9 cellular contexts compared by ENCODE assay signal in genomic region chr11:33808228-33808828, GRCh38. TPM values are rescaled to one million over a fixed set of nuclear protein-coding genes. Genes with fewer than 3 reads are reported as not detected.
DNase-seq lines count a peak whose midpoint lies in the region; ATAC-seq, FAIRE-seq and TF ChIP-seq lines count a peak whose summit lies in the region.
"Had no signal": no experiment of that assay in that cellular context is flagged by ENCODE, and none has a peak within 500 bp of the region (broad histone marks: within the 10 kb centered on the region; RNA-seq: fewer than 3 reads in every experiment).

No MANE protein-coding gene starts in this region.

- no peak overlapping the region for H3K4me3 ChIP-seq in bronchial epithelial cell (ENCODE audit: low read depth, low read length)
- H3K4me3 ChIP-seq in keratinocyte (ENCODE audit: control insufficient read depth in 2 of 3, extremely low read depth in 1 of 3, insufficient read depth in 2 of 3, low read depth in 1 of 3, low read length in 3 of 3): no peak overlapping the region

- H3K27me3 ChIP-seq in bronchial epithelial cell (ENCODE audit: control insufficient read depth, insufficient read depth, low read length) (no peaks in the 10 kb centered on the region), keratinocyte (ENCODE audit: control insufficient read depth, extremely low read depth, insufficient read depth, low read length) (no peaks in the 10 kb centered on the region)

- ATAC-seq in HG02973 (IDR thresholded peaks at IDR 0.05; ENCODE audit: unreplicated experiment): peak; percentile 74
- ATAC-seq in WTC11: peak; percentile 99
- ATAC-seq in HG03457 (IDR thresholded peaks at IDR 0.05; ENCODE audit: unreplicated experiment): no peak

- peak; percentile 92 for TF ChIP-seq CTCF in WTC11 (IDR thresholded peaks at IDR 0.05)
- peak; percentile 89 for TF ChIP-seq CTCF in bronchial epithelial cell (IDR thresholded peaks at IDR 0.05; ENCODE audit: insufficient read depth, low read length, severe bottlenecking)
- peak; percentile 85 to 94 (median 94) for TF ChIP-seq CTCF in keratinocyte (optimal IDR thresholded peaks at IDR 0.05 in 1 of 3, IDR thresholded peaks at IDR 0.05 in 1 of 3, conservative IDR thresholded peaks at IDR 0.05 in 1 of 3; ENCODE audit: extremely low read depth in 1 of 3, insufficient read depth in 2 of 3, low read length in 3 of 3)

- no peaks in the 10 kb centered on the region for H3K36me3 Mint-ChIP-seq in WTC11

- DNase-seq in GM03348 (ENCODE audit: low spot score) (peak; percentile 85), NCI-H2227 treated with DMSO at 0.1 percent for 48 hours (lab: John Stamatoyannopoulos, UW) (peak; percentile 81), WTC11 (ENCODE audit: low spot score) (peak; percentile 96), bronchial epithelial cell (ENCODE audit: low read depth) (peak; percentile 71), keratinocyte (ENCODE audit: low read depth, low spot score) (peak; percentile 55)
- peak; percentile 82 to 93 (median 86) for DNase-seq in stimulated activated CD4-positive, alpha-beta T cell treated with anti-CD3 and anti-CD28 coated beads, Interleukin-1b, Interleukin-23, amount 100 ng/mL, for 24 hours (ENCODE audit: low read depth in 4 of 4, low spot score in 1 of 4)

- POLR2A ChIA-PET in WTC11 (lab: Charles Lee): interaction anchor here (0.5 to 1.0 kb wide), 2 partner anchors 10 to 12 kb away, joined by 3 read pairs; no protein-coding TSS in a partner anchor

- H3K4me2 ChIP-seq in keratinocyte (ENCODE audit: control insufficient read depth, extremely low read depth, insufficient read depth, low read depth, low read length): no peak overlapping the region

- H3K36me3 ChIP-seq in bronchial epithelial cell (ENCODE audit: control insufficient read depth, insufficient read depth, low read length): no peaks in the 10 kb centered on the region
- no peaks in the 10 kb centered on the region for H3K36me3 ChIP-seq in keratinocyte (ENCODE audit: control insufficient read depth in 2 of 2, extremely low read depth in 1 of 2, insufficient read depth in 2 of 2, low read length in 2 of 2)

- peaks cover 4% of the 10 kb centered on the region; the same call in 1 of the 2 replicates for H3K4me1 Mint-ChIP-seq in WTC11

- H3K9me3 Mint-ChIP-seq in WTC11: no peaks in the 10 kb centered on the region

- H3K27ac ChIP-seq in keratinocyte (ENCODE audit: control insufficient read depth, insufficient read depth, low read length): no peak overlapping the region

- H3K27ac Mint-ChIP-seq in WTC11: no peak overlapping the region

- no peak overlapping the region for H3K9ac ChIP-seq in keratinocyte (ENCODE audit: control insufficient read depth, extremely low read depth, insufficient read depth, low read length)

- H3K4me3 Mint-ChIP-seq in WTC11: no peak overlapping the region

- no peaks in the 10 kb centered on the region for H4K20me1 ChIP-seq in keratinocyte (ENCODE audit: control insufficient read depth, extremely low read depth, insufficient read depth, low read length)

- H3K9me1 ChIP-seq in keratinocyte (ENCODE audit: control insufficient read depth, extremely low read depth, insufficient read depth, low read length): no peaks in the 10 kb centered on the region

- no peaks in the 10 kb centered on the region for H3K9me3 ChIP-seq in keratinocyte (ENCODE audit: control insufficient read depth, low read depth, low read length)

- no peak for FAIRE-seq in bronchial epithelial cell (lab: Jason Lieb, UNC)
- FAIRE-seq in keratinocyte (lab: Jason Lieb, UNC): peak; percentile 95
- FAIRE-seq: islet of Langerhans had no signal

- dilution Hi-C loops in keratinocyte (cut with MboI; ENCODE audit: extremely low pct_ligation_motif_present, low sequenced_read_pairs): no loop called here

- no peaks in the 10 kb centered on the region for H3K4me1 ChIP-seq in keratinocyte (ENCODE audit: control insufficient read depth, extremely low read depth, insufficient read depth, low read length)

- peaks cover 5% of the 10 kb centered on the region for H3K27me3 Mint-ChIP-seq in WTC11 (ENCODE audit: low read depth)

- CTCF ChIA-PET in WTC11 (lab: Charles Lee): interaction anchor here (0.6 to 4.5 kb wide), 55 partner anchors 10 to 550 kb away, joined by 3 to 131 read pairs (median 4); partner anchors contain the start of genes ABTB2, CD59 and FBXO3

- no peak overlapping the region for H2AFZ ChIP-seq in keratinocyte (ENCODE audit: control insufficient read depth, low read length)

- H3K79me2 ChIP-seq in keratinocyte (ENCODE audit: control insufficient read depth, insufficient read depth, low read length): no peaks in the 10 kb centered on the region

TF ChIP-seq in WTC11, 78 proteins besides CTCF, POLR2A, EP300 and RAD21:
- TF ChIP-seq ZNF416 (CRISPR knock-in tag; IDR thresholded peaks at IDR 0.05) (no peak), ZNF121 (CRISPR knock-in tag; IDR thresholded peaks at IDR 0.05) (peak; percentile 78)
TF ChIP-seq in WTC11: peak in this region for 1.

RNA-seq across cellular contexts. Expression of gene FBXO3, which starts 34.0 kb away (rescaled TPM):
- 14.5 to 19.0 TPM (median 15.7 TPM) in 3 replicates for total RNA-seq in WTC11 (2021)
- total RNA-seq in bronchial epithelial cell: 32.6 and 35.0 TPM in 2 replicates
- 47.3 to 68.6 TPM (median 48.5 TPM) in 3 replicates for polyA plus RNA-seq in keratinocyte
- polyA plus RNA-seq in keratinocyte (2011; ENCODE audit: low read depth): 42.8 TPM
- polyA plus RNA-seq in keratinocyte (2011; cell fraction: cytosol; rRNA removed): 22.3 and 50.6 TPM in 2 replicates
- 44.9 and 65.7 TPM in 2 replicates for polyA plus RNA-seq in keratinocyte (2011; cell fraction: nucleus; rRNA removed)
- polyA plus RNA-seq in keratinocyte (2012; ENCODE audit: low replicate concordance): 25.0 and 34.6 TPM in 2 replicates
- polyA minus RNA-seq in keratinocyte: 11.1 to 60.4 TPM (median 40.3 TPM) in 3 replicates
- polyA minus RNA-seq in keratinocyte (2011; cell fraction: cytosol; rRNA and poly(A)+ RNA removed): 35.5 TPM
- 32.0 and 44.9 TPM in 2 replicates for polyA minus RNA-seq in keratinocyte (2011; cell fraction: nucleus; rRNA and poly(A)+ RNA removed)
